In the genomic region with DNA sequence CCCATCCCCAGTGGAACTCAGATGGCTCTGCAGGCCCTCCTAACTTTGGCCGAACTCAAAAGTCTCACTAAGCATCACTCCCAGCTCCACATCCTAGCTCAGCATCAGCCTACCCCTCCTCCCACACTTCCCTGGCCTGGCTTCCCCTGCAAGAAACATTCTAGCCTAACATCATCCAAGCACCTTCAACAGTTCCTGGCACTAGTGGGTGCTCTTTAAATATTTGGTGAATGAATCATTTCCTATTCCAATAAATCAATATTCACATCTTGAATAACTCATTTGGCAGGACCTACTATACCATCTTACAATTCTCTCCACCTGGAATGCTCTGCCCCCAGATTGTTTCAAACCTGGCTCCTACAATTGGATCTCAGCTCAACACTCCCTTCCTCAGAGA, we compare ENCODE assay signal across 34 cellular contexts. TPM values are rescaled to one million over a fixed set of nuclear protein-coding genes. Genes with fewer than 3 reads are reported as not detected.
DNase-seq lines count a peak whose midpoint lies in the region; ATAC-seq, FAIRE-seq and TF ChIP-seq lines count a peak whose summit lies in the region.
"Had no signal": no experiment of that assay in that cellular context is flagged by ENCODE, and none has a peak within 500 bp of the region (broad histone marks: within the 10 kb centered on the region; RNA-seq: fewer than 3 reads in every experiment).

No MANE protein-coding gene starts in this region.

- peaks cover 0 to 5% of the 10 kb centered on the region in 2 experiments; a peak in 2 of 5 replicates for H3K27me3 ChIP-seq in HepG2 (ENCODE audit: control insufficient read depth in 1 of 2, insufficient read depth in 2 of 2, low read length in 2 of 2)
- H3K27me3 ChIP-seq in hepatocyte: peaks cover 32% of the 10 kb centered on the region
- H3K27me3 ChIP-seq: brain microvascular endothelial cell, dorsolateral prefrontal cortex, pancreas, Peyer's patch, right atrium auricular region had no signal

- POLR2A ChIA-PET in HepG2 (lab: Yijun Ruan, JAX): no interaction called here

- WGBS in HepG2 (ENCODE audit: low lambda C conversion rate): 0% methylated on average over 1 of the region's 1 CpG
- 89% methylated on average over 1 of the region's 1 CpG for WGBS in hepatocyte (ENCODE audit: low lambda C conversion rate, missing lambda C conversion rate)

- CTCF ChIA-PET in HepG2 (lab: Yijun Ruan, JAX; ENCODE audit: low intra/inter-chr PET ratio, low total read pairs): no interaction called here

- no peaks in the 10 kb centered on the region for H3K36me3 ChIP-seq in HepG2 (replicated peaks in 1 of 2; ENCODE audit: control insufficient read depth in 1 of 2, insufficient read depth in 2 of 2, low read length in 2 of 2)
- H3K36me3 ChIP-seq in hepatocyte (replicated peaks; ENCODE audit: insufficient read depth, low read depth): no peaks in the 10 kb centered on the region
- H3K36me3 ChIP-seq: brain microvascular endothelial cell, gastroesophageal sphincter, pancreas, Peyer's patch, right atrium auricular region, stomach, WERI-Rb-1 had no signal

- DNase-seq in AG10803 (ENCODE audit: low read depth) (peak; percentile 22), HTR-8/SVneo (ENCODE audit: insufficient read length, low spot score) (peak; percentile 54), HepG2 (ENCODE audit: low spot score) (no peak), NCI-H1694 treated with DMSO at 0.1 percent for 48 hours (lab: John Stamatoyannopoulos, UW) (no peak), hepatocyte (ENCODE audit: low spot score) (no peak)
- no peak for DNase-seq in stimulated activated CD4-positive, alpha-beta T cell treated with anti-CD3 and anti-CD28 coated beads, Interleukin-4, amount 100 ng/mL, for 4 hours
- DNase-seq: activated CD4-positive, alpha-beta T cell treated with anti-CD3 and anti-CD28 coated beads for 4 hours; activated T-cell treated with anti-CD3 and anti-CD28 coated beads for 4 hours; amniotic stem cell; brain microvascular endothelial cell; DMS79; dorsolateral prefrontal cortex; hypothalamus; NCI-H1105 treated with DMSO at 0.1 percent for 48 hours; NCI-H1930; NCI-H526; pancreas; Peyer's patch; SIG-M5; stimulated activated CD4-positive, alpha-beta T cell treated with anti-CD3 and anti-CD28 coated beads, Interleukin-2, amount 100 ng/mL, for 24 hours; stimulated activated CD8-positive, alpha-beta memory T cell treated with anti-CD3 and anti-CD28 coated beads, Interleukin-4, amount 100 ng/mL, for 48 hours; stomach; T-helper 9 cell; WERI-Rb-1 had no signal

- TF ChIP-seq POLR2A in HepG2 (IDR thresholded peaks at IDR 0.05; ENCODE audit: insufficient read depth in 1 of 2, low read depth in 2 of 2, low read length in 2 of 2): no peak

- BruUV-seq in HepG2 (replicated peaks; lab: Mats Ljungman, UMichigan): no TSS peak

- H3K4me2 ChIP-seq in HepG2 (ENCODE audit: low read depth, low read length) (no peak overlapping the region), hepatocyte (no peak overlapping the region)

- H3K4me1 ChIP-seq in HepG2 (ENCODE audit: insufficient read depth, low read length) (no peaks in the 10 kb centered on the region), hepatocyte (ENCODE audit: insufficient read depth) (no peaks in the 10 kb centered on the region)
- H3K4me1 ChIP-seq: gastroesophageal sphincter, pancreas, Peyer's patch, right atrium auricular region, stomach had no signal

- H3K9me2 ChIP-seq in hepatocyte (replicated peaks; ENCODE audit: insufficient read depth): no peaks in the 10 kb centered on the region

- intact Hi-C loops in HepG2 (cut with micrococcal nuclease; ENCODE audit: unreplicated experiment): loop anchor here (1.0 kb wide), 1 partner anchor 20 kb away; no protein-coding TSS in a partner anchor

- peak; percentile 34; the same call in 1 of the 3 replicates for ATAC-seq in SK-N-SH treated with all-trans-retinoic acid at 6 μM for 48 hours
- ATAC-seq in HepG2: no peak
- ATAC-seq in HG02970 (IDR thresholded peaks at IDR 0.05; ENCODE audit: low FRiP score, unreplicated experiment): no peak
- ATAC-seq: gastroesophageal sphincter, K562, left lobe of liver, pancreas had no signal

- H3K9me3 ChIP-seq in HepG2 (ENCODE audit: low read length) (no peaks in the 10 kb centered on the region), hepatocyte (ENCODE audit: low read depth) (no peaks in the 10 kb centered on the region)
- H3K9me3 ChIP-seq: gastroesophageal sphincter, pancreas, Peyer's patch, right atrium auricular region, stomach had no signal

- H3K4me3 ChIP-seq in AG10803 (ENCODE audit: low read length) (no peak overlapping the region), HepG2 (replicated peaks in 1 of 3; ENCODE audit: insufficient read depth in 1 of 3, low read depth in 2 of 3, low read length in 3 of 3) (no peak overlapping the region), hepatocyte (no peak overlapping the region)
- H3K4me3 ChIP-seq: dorsolateral prefrontal cortex, gastroesophageal sphincter, K562, pancreas, Peyer's patch, right atrium auricular region, stomach had no signal

- in situ Hi-C loops in HepG2 (cut with HindIII; ENCODE audit: extremely low pct_ligation_motif_present, low pct_unique_long_range_greater_than_20kb): no loop called here

- H3K9ac ChIP-seq in HepG2 (ENCODE audit: insufficient read depth, low read depth, low read length): no peak overlapping the region

- no peak overlapping the region for H2AFZ ChIP-seq in HepG2 (ENCODE audit: low read length)
- no peak overlapping the region for H2AFZ ChIP-seq in hepatocyte

- no peak for TF ChIP-seq CTCF in AG10803 (conservative IDR thresholded peaks at IDR 0.05; ENCODE audit: low read length)
- no peak for TF ChIP-seq CTCF in HepG2 (CRISPR knock-in tag; IDR thresholded peaks at IDR 0.05)
- no peak for TF ChIP-seq CTCF in hepatocyte (IDR thresholded peaks at IDR 0.05; ENCODE audit: poor library complexity)

- H4K20me1 ChIP-seq in HepG2 (ENCODE audit: insufficient read depth, low read length) (no peaks in the 10 kb centered on the region), hepatocyte (ENCODE audit: insufficient read depth, poor library complexity, severe bottlenecking) (no peaks in the 10 kb centered on the region)

- FAIRE-seq in HTR-8/SVneo (lab: Jason Lieb, UNC): no peak
- FAIRE-seq in HepG2 (lab: Jason Lieb, UNC): no peak
- FAIRE-seq: K562, pancreas had no signal

- no peak for TF ChIP-seq RAD21 in HepG2 (CRISPR knock-in tag; IDR thresholded peaks at IDR 0.05)

- TF ChIP-seq EP300 in HepG2 (IDR thresholded peaks at IDR 0.05; ENCODE audit: low read depth in 2 of 2, low read length in 2 of 2) (no peak), HepG2 (CRISPR knock-in tag; IDR thresholded peaks at IDR 0.05; ENCODE audit: borderline replicate concordance) (no peak)

- H3K27ac ChIP-seq in HepG2 (ENCODE audit: extremely low read length, insufficient read depth, low read length) (no peak overlapping the region), hepatocyte (no peak overlapping the region)
- H3K27ac ChIP-seq: brain microvascular endothelial cell, C4-2B, dorsolateral prefrontal cortex, gastroesophageal sphincter, pancreas, Peyer's patch, right atrium auricular region, stomach, WERI-Rb-1 had no signal

- H3K79me2 ChIP-seq in HepG2 (ENCODE audit: insufficient read depth, low read length) (no peaks in the 10 kb centered on the region), hepatocyte (no peaks in the 10 kb centered on the region)

RNA-seq across cellular contexts. Expression of a gene that starts 11.0 kb away (rescaled TPM):
- 59.7 and 63.5 TPM in 2 replicates for total RNA-seq in HepG2 (2016; rRNA removed; fragmentation: Illumina TruSeq; extraction: Trizol)
- 11.6 and 13.5 TPM in 2 replicates for total RNA-seq in HepG2 (2016; cell fraction: cytosol; rRNA removed; fragmentation: Illumina TruSeq; extraction: Trizol; ENCODE audit: low read depth)
- 58.4 and 59.3 TPM in 2 replicates for total RNA-seq in HepG2 (2016; cell fraction: insoluble cytoplasmic fraction; rRNA removed; fragmentation: Illumina TruSeq; extraction: Trizol)
- 13.6 and 15.7 TPM in 2 replicates for total RNA-seq in HepG2 (2016; cell fraction: membrane; rRNA removed; fragmentation: Illumina TruSeq; extraction: Trizol)
- 42.3 and 45.1 TPM in 2 replicates for total RNA-seq in HepG2 (2016; cell fraction: nucleus; rRNA removed; fragmentation: Illumina TruSeq; extraction: Trizol)
- 58.2 and 68.3 TPM in 2 replicates for polyA plus RNA-seq in HepG2 (2011; rRNA removed)
- polyA plus RNA-seq in HepG2 (2011; cell fraction: cytosol; rRNA removed): 25.1 and 27.0 TPM in 2 replicates
- polyA plus RNA-seq in HepG2 (2011; cell fraction: nucleus; rRNA removed): 95.3 and 104 TPM in 2 replicates
- 30.0 and 44.8 TPM in 2 replicates for polyA plus RNA-seq in HepG2 (2012)
- polyA plus RNA-seq in HepG2 (2016; cell fraction: cytosol; fragmentation: Illumina TruSeq; extraction: Trizol; ENCODE audit: low read depth): 2.8 and 2.9 TPM in 2 replicates
- polyA plus RNA-seq in HepG2 (2016; cell fraction: insoluble cytoplasmic fraction; fragmentation: Illumina TruSeq; extraction: Trizol; ENCODE audit: low read depth): 44.4 and 54.3 TPM in 2 replicates
- 3.6 and 5.8 TPM in 2 replicates for polyA plus RNA-seq in HepG2 (2016; cell fraction: membrane; fragmentation: Illumina TruSeq; extraction: Trizol; ENCODE audit: low read depth)
- polyA plus RNA-seq in HepG2 (2016; cell fraction: nucleus; fragmentation: Illumina TruSeq; extraction: Trizol; ENCODE audit: insufficient read depth, low read depth): 51.0 and 65.6 TPM in 2 replicates
- 43.0 and 46.6 TPM in 2 replicates for polyA minus RNA-seq in HepG2 (2011; rRNA and poly(A)+ RNA removed; ENCODE audit: low replicate concordance)
- 29.7 and 39.9 TPM in 2 replicates for polyA minus RNA-seq in HepG2 (2011; cell fraction: cytosol; rRNA and poly(A)+ RNA removed)
- 56.1 and 67.9 TPM in 2 replicates for polyA minus RNA-seq in HepG2 (2011; cell fraction: nucleus; rRNA and poly(A)+ RNA removed)
- total RNA-seq in hepatocyte: 39.0 and 47.0 TPM in 2 replicates
- 31.5 and 40.8 TPM in 2 replicates for polyA plus RNA-seq in hepatocyte

RNA-seq across cellular contexts. Expression of a gene that starts 34.0 kb away (rescaled TPM):
- total RNA-seq in HepG2 (2016; rRNA removed; fragmentation: Illumina TruSeq; extraction: Trizol) (not detected in 2 replicates), hepatocyte (not detected in 2 replicates)
- not detected in 2 replicates for total RNA-seq in HepG2 (2016; cell fraction: cytosol; rRNA removed; fragmentation: Illumina TruSeq; extraction: Trizol; ENCODE audit: low read depth)
- not detected in 2 replicates for total RNA-seq in HepG2 (2016; cell fraction: insoluble cytoplasmic fraction; rRNA removed; fragmentation: Illumina TruSeq; extraction: Trizol)
- not detected in 2 replicates for total RNA-seq in HepG2 (2016; cell fraction: membrane; rRNA removed; fragmentation: Illumina TruSeq; extraction: Trizol)
- not detected in 2 replicates for total RNA-seq in HepG2 (2016; cell fraction: nucleus; rRNA removed; fragmentation: Illumina TruSeq; extraction: Trizol)
- polyA plus RNA-seq in HepG2 (2011; rRNA removed) (not detected in 2 replicates), hepatocyte (not detected in 2 replicates)
- polyA plus RNA-seq in HepG2 (2011; cell fraction: cytosol; rRNA removed): not detected in 2 replicates
- polyA plus RNA-seq in HepG2 (2011; cell fraction: nucleus; rRNA removed): not detected in 2 replicates
- not detected in 2 replicates for polyA plus RNA-seq in HepG2 (2012)
- polyA plus RNA-seq in HepG2 (2016; cell fraction: cytosol; fragmentation: Illumina TruSeq; extraction: Trizol; ENCODE audit: low read depth): not detected in 2 replicates
- polyA plus RNA-seq in HepG2 (2016; cell fraction: insoluble cytoplasmic fraction; fragmentation: Illumina TruSeq; extraction: Trizol; ENCODE audit: low read depth): not detected in 2 replicates
- not detected in 2 replicates for polyA plus RNA-seq in HepG2 (2016; cell fraction: membrane; fragmentation: Illumina TruSeq; extraction: Trizol; ENCODE audit: low read depth)
- polyA plus RNA-seq in HepG2 (2016; cell fraction: nucleus; fragmentation: Illumina TruSeq; extraction: Trizol; ENCODE audit: insufficient read depth, low read depth): not detected in 2 replicates
- polyA minus RNA-seq in HepG2 (2011; rRNA and poly(A)+ RNA removed; ENCODE audit: low replicate concordance): not detected in 2 replicates
- not detected in 2 replicates for polyA minus RNA-seq in HepG2 (2011; cell fraction: cytosol; rRNA and poly(A)+ RNA removed)
- not detected in 2 replicates for polyA minus RNA-seq in HepG2 (2011; cell fraction: nucleus; rRNA and poly(A)+ RNA removed)
- total RNA-seq: activated T-helper 2 cell treated with anti-CD3 and anti-CD28 coated beads, Interferon-gamma antibody, Interleukin-2, Interleukin-4, amounts not matched to agents 10 μg/mL and 5 μg/mL and 100 μg/mL, durations not matched to agents 14 hours and 24 hours and 36 hours; cerebellum; dorsolateral prefrontal cortex; gastroesophageal sphincter; K562; left lobe of liver; neural crest cell; pancreas; Peyer's patch; right atrium auricular region; stomach had no signal
- polyA plus RNA-seq: K562, pancreas, stomach had no signal

RNA-seq across cellular contexts. Expression of a gene that starts 58.5 kb away (rescaled TPM):
- total RNA-seq in HepG2 (2016; rRNA removed; fragmentation: Illumina TruSeq; extraction: Trizol) (not detected in 2 replicates), hepatocyte (not detected in 2 replicates)
- total RNA-seq in HepG2 (2016; cell fraction: cytosol; rRNA removed; fragmentation: Illumina TruSeq; extraction: Trizol; ENCODE audit: low read depth): not detected in 2 replicates
- not detected in 2 replicates for total RNA-seq in HepG2 (2016; cell fraction: insoluble cytoplasmic fraction; rRNA removed; fragmentation: Illumina TruSeq; extraction: Trizol)
- not detected in 2 replicates for total RNA-seq in HepG2 (2016; cell fraction: membrane; rRNA removed; fragmentation: Illumina TruSeq; extraction: Trizol)
- not detected in 2 replicates for total RNA-seq in HepG2 (2016; cell fraction: nucleus; rRNA removed; fragmentation: Illumina TruSeq; extraction: Trizol)
- polyA plus RNA-seq in HepG2 (2011; rRNA removed) (not detected in 2 replicates), hepatocyte (not detected in 2 replicates)
- not detected in 2 replicates for polyA plus RNA-seq in HepG2 (2011; cell fraction: cytosol; rRNA removed)
- polyA plus RNA-seq in HepG2 (2011; cell fraction: nucleus; rRNA removed): not detected in 2 replicates
- polyA plus RNA-seq in HepG2 (2012): not detected in 2 replicates
- not detected in 2 replicates for polyA plus RNA-seq in HepG2 (2016; cell fraction: cytosol; fragmentation: Illumina TruSeq; extraction: Trizol; ENCODE audit: low read depth)
- polyA plus RNA-seq in HepG2 (2016; cell fraction: insoluble cytoplasmic fraction; fragmentation: Illumina TruSeq; extraction: Trizol; ENCODE audit: low read depth): not detected in 2 replicates
- not detected in 2 replicates for polyA plus RNA-seq in HepG2 (2016; cell fraction: membrane; fragmentation: Illumina TruSeq; extraction: Trizol; ENCODE audit: low read depth)
- not detected in 2 replicates for polyA plus RNA-seq in HepG2 (2016; cell fraction: nucleus; fragmentation: Illumina TruSeq; extraction: Trizol; ENCODE audit: insufficient read depth, low read depth)
- polyA minus RNA-seq in HepG2 (2011; rRNA and poly(A)+ RNA removed; ENCODE audit: low replicate concordance): not detected in 2 replicates
- not detected in 2 replicates for polyA minus RNA-seq in HepG2 (2011; cell fraction: cytosol; rRNA and poly(A)+ RNA removed)
- not detected in 2 replicates for polyA minus RNA-seq in HepG2 (2011; cell fraction: nucleus; rRNA and poly(A)+ RNA removed)
- total RNA-seq: K562, left lobe of liver, neural crest cell, Peyer's patch, right atrium auricular region had no signal
- polyA plus RNA-seq: K562 had no signal

Comparison
In these comparisons a context has a peak if more than half of its experiments do, and no peak if none do; other contexts are left out.
1. DNase-seq: peak in AG10803 (single experiment) and HTR-8/SVneo (single experiment); none in HepG2 (single experiment), NCI-H1694 treated with DMSO at 0.1 percent for 48 hours (single experiment), hepatocyte (single experiment) and stimulated activated CD4-positive, alpha-beta T cell treated with anti-CD3 and anti-CD28 coated beads, Interleukin-4, amount 100 ng/mL, for 4 hours (0 of 2).